In genomic region chr3:17243616-17244015, GRCh38 we compare ENCODE assay signal across 30 cellular contexts.
"Had no signal": no experiment of that assay in that cellular context is flagged by ENCODE, and none has a peak within 500 bp of the region (broad histone marks: within the 10 kb centered on the region; RNA-seq: fewer than 3 reads in every experiment).

No MANE protein-coding gene starts in this region.

- H3K27ac ChIP-seq: ascending aorta, breast epithelium, cardiac muscle cell, colonic mucosa, dorsolateral prefrontal cortex, foreskin keratinocyte, gastrocnemius medialis, heart left ventricle had no signal

- ATAC-seq: activated CD4-positive, alpha-beta T cell treated with anti-CD3 and anti-CD28 coated beads for 36 hours; activated CD8-positive, alpha-beta memory T cell treated with anti-CD3 and anti-CD28 coated beads, Interleukin-2, amount 10 ng/mL, durations not matched to agents 7 days and 5 days; activated CD8-positive, alpha-beta T cell treated with anti-CD3 and anti-CD28 coated beads, Interleukin-2, amount 10 ng/mL, durations not matched to agents 7 days and 5 days; activated naive CD4-positive, alpha-beta T cell treated with anti-CD3 and anti-CD28 coated beads, Interleukin-2, amount 50 U/mL, for 72 hours; esophagus mucosa; foreskin keratinocyte; gastrocnemius medialis; heart left ventricle had no signal

- H3K27me3 ChIP-seq: ascending aorta, breast epithelium, cardiac muscle cell, colonic mucosa, dorsolateral prefrontal cortex, foreskin keratinocyte, gastrocnemius medialis, heart left ventricle had no signal

- H3K4me1 ChIP-seq: ascending aorta, breast epithelium, colonic mucosa, foreskin keratinocyte, gastrocnemius medialis had no signal

- H3K36me3 ChIP-seq: ascending aorta, breast epithelium, cardiac muscle cell, colonic mucosa, gastrocnemius medialis, heart left ventricle had no signal

- H3K9me3 ChIP-seq: ascending aorta, breast epithelium, colonic mucosa, gastrocnemius medialis, heart left ventricle had no signal

- H3K4me3 ChIP-seq: ascending aorta, breast epithelium, cardiac muscle cell, colonic mucosa, dorsolateral prefrontal cortex, gastrocnemius medialis, heart left ventricle had no signal

- DNase-seq: activated CD4-positive, alpha-beta memory T cell treated with anti-CD3 and anti-CD28 coated beads for 36 hours; activated CD4-positive, alpha-beta T cell treated with anti-CD3 and anti-CD28 coated beads for 36 hours; activated CD4-positive, alpha-beta T cell treated with anti-CD3 and anti-CD28 coated beads, Interleukin-2, amount 10 ng/mL, durations not matched to agents 24 days and 14 days; activated CD4-positive, CD25-positive, alpha-beta regulatory T cell; activated CD4-positive, CD25-positive, alpha-beta regulatory T cell treated with anti-CD3 and anti-CD28 coated beads, Interleukin-2, amount 50 U/mL, for 72 hours; activated CD8-positive, alpha-beta memory T cell treated with anti-CD3 and anti-CD28 coated beads, Interleukin-2, amount 10 ng/mL, durations not matched to agents 7 days and 5 days; activated CD8-positive, alpha-beta memory T cell treated with anti-CD3 and anti-CD28 coated beads, Interleukin-2, amount 50 U/mL, for 4 hours; activated CD8-positive, alpha-beta T cell treated with anti-CD3 and anti-CD28 coated beads, Interleukin-2, amount 10 ng/mL, durations not matched to agents 7 days and 5 days; activated gamma-delta T cell; activated naive CD4-positive, alpha-beta T cell; activated naive CD4-positive, alpha-beta T cell treated with anti-CD3 and anti-CD28 coated beads, Interleukin-2, amount 10 ng/mL, durations not matched to agents 7 days and 5 days; activated naive CD8-positive, alpha-beta T cell treated with anti-CD3 and anti-CD28 coated beads, Interleukin-2, amount 10 ng/mL, durations not matched to agents 7 days and 5 days; activated T-cell treated with anti-CD3 and anti-CD28 coated beads, Interleukin-2, amount 50 U/mL, for 1 hour; activated T-cell treated with anti-CD3 and anti-CD28 coated beads, Interleukin-2, amount 50 U/mL, for 48 hours; central memory CD4-positive, alpha-beta T cell; cerebellar nuclear complex; colonic mucosa; dorsolateral prefrontal cortex; effector memory CD4-positive, alpha-beta T cell; endodermal cell; foreskin keratinocyte; gastrocnemius medialis; glutamatergic neuron; heart left ventricle; T-helper 2 cell had no signal
